ENCODE assay signal across 23 cellular contexts in the genomic region with DNA sequence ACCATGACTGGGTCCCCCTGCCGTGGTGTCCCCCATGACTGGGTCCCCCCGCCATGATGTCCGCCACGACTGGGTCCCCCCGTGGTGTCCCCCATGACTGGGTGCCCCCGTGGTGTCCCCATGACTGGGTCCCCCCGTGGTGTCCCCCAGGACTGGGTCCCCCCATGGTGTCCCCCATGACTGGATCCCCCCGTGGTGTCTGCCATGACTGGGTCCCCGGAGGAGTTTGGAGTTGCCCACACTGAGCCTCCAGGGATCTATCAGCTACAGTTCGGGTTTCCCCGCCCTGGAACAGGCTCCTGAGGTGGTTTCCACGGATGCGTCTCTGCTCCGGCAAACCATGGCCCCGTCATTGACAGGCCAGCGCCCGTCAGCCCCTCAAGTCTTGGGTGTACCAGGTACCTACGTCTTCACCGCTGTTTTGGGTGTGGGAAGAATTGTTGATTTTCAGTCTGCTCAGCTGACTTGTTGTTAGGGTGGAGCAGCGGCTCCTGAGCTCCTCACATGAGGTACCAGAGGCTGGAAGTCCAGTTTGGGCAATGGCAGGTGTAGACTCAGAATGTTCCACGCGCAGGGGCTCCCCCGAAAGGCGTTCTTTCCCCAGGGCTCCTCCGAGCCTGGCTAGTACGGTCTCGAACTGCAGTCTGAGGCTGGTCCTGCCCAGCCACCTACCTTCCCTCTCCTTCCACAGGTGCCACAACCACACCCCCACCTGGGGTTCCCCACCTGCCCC. TPM values are rescaled to one million over a fixed set of nuclear protein-coding genes. Genes with fewer than 3 reads are reported as not detected.
"Had no signal": no experiment of that assay in that cellular context is flagged by ENCODE, and none has a peak within 500 bp of the region (broad histone marks: within the 10 kb centered on the region; RNA-seq: fewer than 3 reads in every experiment).

No MANE protein-coding gene starts in this region.

- H3K4me1 Mint-ChIP-seq: activated naive CD8-positive, alpha-beta T cell treated with anti-CD3 and anti-CD28 coated beads, Interleukin-2, amount 10 ng/mL, durations not matched to agents 7 days and 5 days; nephron had no signal

- ATAC-seq: activated CD8-positive, alpha-beta T cell treated with anti-CD3 and anti-CD28 coated beads, Interleukin-2, amount 10 ng/mL, durations not matched to agents 7 days and 5 days; activated T-cell treated with anti-CD3 and anti-CD28 coated beads, Interleukin-2, amount 50 U/mL, for 4 hours had no signal

- H3K4me3 Mint-ChIP-seq: activated CD8-positive, alpha-beta T cell treated with anti-CD3 and anti-CD28 coated beads, Interleukin-2, amount 10 ng/mL, durations not matched to agents 7 days and 5 days; activated naive CD4-positive, alpha-beta T cell treated with anti-CD3 and anti-CD28 coated beads for 36 hours; activated naive CD8-positive, alpha-beta T cell treated with anti-CD3 and anti-CD28 coated beads, Interleukin-2, amount 10 ng/mL, durations not matched to agents 7 days and 5 days; activated T-cell treated with anti-CD3 and anti-CD28 coated beads, Interleukin-2, amount 50 U/mL, for 4 hours; nephron; stimulated activated naive CD8-positive, alpha-beta T cell treated with anti-CD3 and anti-CD28 coated beads, Interleukin-15, Interleukin-2, amounts not matched to agents 100 ng/mL and 50 ng/mL, for 24 hours had no signal

- H3K9me3 ChIP-seq: tibial artery had no signal

- H3K9me3 Mint-ChIP-seq: activated naive CD8-positive, alpha-beta T cell treated with anti-CD3 and anti-CD28 coated beads, Interleukin-2, amount 10 ng/mL, durations not matched to agents 7 days and 5 days; activated T-cell treated with anti-CD3 and anti-CD28 coated beads, Interleukin-2, amount 50 U/mL, for 4 hours; nephron; stimulated activated naive CD8-positive, alpha-beta T cell treated with anti-CD3 and anti-CD28 coated beads, Interleukin-15, Interleukin-2, amounts not matched to agents 100 ng/mL and 50 ng/mL, for 24 hours had no signal

- H3K27ac Mint-ChIP-seq: activated CD8-positive, alpha-beta T cell treated with anti-CD3 and anti-CD28 coated beads, Interleukin-2, amount 10 ng/mL, durations not matched to agents 7 days and 5 days; activated naive CD4-positive, alpha-beta T cell treated with anti-CD3 and anti-CD28 coated beads for 36 hours; activated naive CD8-positive, alpha-beta T cell treated with anti-CD3 and anti-CD28 coated beads, Interleukin-2, amount 10 ng/mL, durations not matched to agents 7 days and 5 days; nephron; stimulated activated naive CD8-positive, alpha-beta T cell treated with anti-CD3 and anti-CD28 coated beads, Interleukin-15, Interleukin-2, amounts not matched to agents 100 ng/mL and 50 ng/mL, for 24 hours had no signal

- H3K4me1 ChIP-seq: foreskin keratinocyte, tibial artery had no signal

- H3K27ac ChIP-seq: foreskin keratinocyte, tibial artery had no signal

- DNase-seq: activated CD4-positive, alpha-beta T cell treated with anti-CD3 and anti-CD28 coated beads for 1 hour; activated CD4-positive, alpha-beta T cell treated with anti-CD3 and anti-CD28 coated beads, Interleukin-2, amount 50 U/mL, for 1 hour; activated CD8-positive, alpha-beta T cell treated with anti-CD3 and anti-CD28 coated beads, Interleukin-2, amount 10 ng/mL, durations not matched to agents 7 days and 5 days; activated naive CD4-positive, alpha-beta T cell treated with anti-CD3 and anti-CD28 coated beads for 36 hours; activated naive CD8-positive, alpha-beta T cell treated with anti-CD3 and anti-CD28 coated beads, Interleukin-2, amount 10 ng/mL, durations not matched to agents 7 days and 5 days; activated T-cell treated with anti-CD3 and anti-CD28 coated beads, Interleukin-2, amount 50 U/mL, for 4 hours; amniotic stem cell; cerebellar nuclear complex; effector memory CD4-positive, alpha-beta T cell; midbrain; nucleus accumbens; retina; stimulated activated CD4-positive, alpha-beta T cell treated with anti-CD3 and anti-CD28 coated beads, Interleukin-4, amount 100 ng/mL, for 24 hours; T-helper 1 cell; T-helper 9 cell had no signal

- H3K36me3 Mint-ChIP-seq: activated naive CD8-positive, alpha-beta T cell treated with anti-CD3 and anti-CD28 coated beads, Interleukin-2, amount 10 ng/mL, durations not matched to agents 7 days and 5 days had no signal

- H3K4me3 ChIP-seq: tibial artery had no signal

- H3K36me3 ChIP-seq: tibial artery had no signal

RNA-seq across cellular contexts. Expression of gene PDE6B, which starts 8.3 kb away (rescaled TPM):
- total RNA-seq: bronchial epithelial cell had no signal

RNA-seq across cellular contexts. Expression of gene TMEM271, which starts 41.0 kb away (rescaled TPM):
- total RNA-seq: activated CD8-positive, alpha-beta T cell treated with anti-CD3 and anti-CD28 coated beads, Interleukin-2, amount 10 ng/mL, durations not matched to agents 7 days and 5 days; activated naive CD4-positive, alpha-beta T cell treated with anti-CD3 and anti-CD28 coated beads for 36 hours; activated naive CD8-positive, alpha-beta T cell treated with anti-CD3 and anti-CD28 coated beads, Interleukin-2, amount 10 ng/mL, durations not matched to agents 7 days and 5 days; activated T-cell treated with anti-CD3 and anti-CD28 coated beads, Interleukin-2, amount 50 U/mL, for 4 hours; bronchial epithelial cell; foreskin keratinocyte; glomerular endothelial cell; kidney; lung microvascular endothelial cell had no signal
